ENCODE assay signal across 2 cellular contexts in the genomic region with DNA sequence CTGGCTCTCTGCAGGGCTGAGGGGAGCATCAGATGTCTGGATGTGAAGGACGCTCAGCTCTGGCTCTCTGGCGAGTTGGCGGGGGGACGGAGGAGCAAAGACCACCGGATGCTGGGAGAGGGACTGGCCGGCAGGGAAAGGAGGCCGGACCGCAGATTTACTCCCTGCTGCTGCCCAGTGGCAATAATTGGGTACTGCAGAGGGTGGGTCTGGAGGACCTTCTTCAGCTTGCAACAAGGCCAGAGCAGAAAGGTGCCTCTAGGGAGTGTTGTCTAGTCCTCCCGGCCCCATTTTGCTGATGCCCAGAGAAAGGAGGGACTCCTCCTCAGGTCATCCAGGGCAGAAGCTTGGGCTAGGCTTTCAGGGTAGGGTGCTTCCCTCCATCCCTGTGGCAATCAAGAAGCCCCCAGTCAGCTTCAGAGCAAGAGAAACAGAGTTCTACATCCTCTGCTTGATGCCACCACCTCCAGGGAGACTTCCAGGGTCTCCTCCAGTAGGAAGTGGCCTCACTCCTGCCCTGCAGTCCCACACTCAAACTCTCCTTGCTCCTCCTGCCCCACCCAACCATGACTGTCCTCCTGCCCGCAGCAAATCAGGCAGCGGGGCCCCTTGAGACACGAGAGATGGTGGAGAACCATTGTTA.
TF ChIP-seq lines count a peak whose summit lies in the region.

No MANE protein-coding gene starts in this region.

TF ChIP-seq in IMR-90, 13 proteins besides CTCF, POLR2A, EP300 and RAD21:
- no peak for TF ChIP-seq NFE2L2 (IDR thresholded peaks at IDR 0.05; ENCODE audit: low read depth, low read length)
- TF ChIP-seq, protein P1, sequence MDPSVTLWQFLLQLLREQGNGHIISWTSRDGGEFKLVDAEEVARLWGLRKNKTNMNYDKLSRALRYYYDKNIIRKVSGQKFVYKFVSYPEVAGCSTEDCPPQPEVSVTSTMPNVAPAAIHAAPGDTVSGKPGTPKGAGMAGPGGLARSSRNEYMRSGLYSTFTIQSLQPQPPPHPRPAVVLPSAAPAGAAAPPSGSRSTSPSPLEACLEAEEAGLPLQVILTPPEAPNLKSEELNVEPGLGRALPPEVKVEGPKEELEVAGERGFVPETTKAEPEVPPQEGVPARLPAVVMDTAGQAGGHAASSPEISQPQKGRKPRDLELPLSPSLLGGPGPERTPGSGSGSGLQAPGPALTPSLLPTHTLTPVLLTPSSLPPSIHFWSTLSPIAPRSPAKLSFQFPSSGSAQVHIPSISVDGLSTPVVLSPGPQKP (IDR thresholded peaks at IDR 0.05; ENCODE audit: borderline replicate concordance, low read depth, low read length) = no peak
- TF ChIP-seq RCOR1 (IDR thresholded peaks at IDR 0.05; ENCODE audit: insufficient replicate concordance, low read length) = no peak
- TF ChIP-seq FOS (IDR thresholded peaks at IDR 0.05; ENCODE audit: low read depth, low read length) = no peak
- no peak for TF ChIP-seq CHD1 (IDR thresholded peaks at IDR 0.05; ENCODE audit: low read depth, low read length)
- no peak for TF ChIP-seq CEBPB (IDR thresholded peaks at IDR 0.05; ENCODE audit: low read depth, low read length)
- TF ChIP-seq MAFK (IDR thresholded peaks at IDR 0.05; ENCODE audit: low read depth, low read length) = no peak
- TF ChIP-seq BHLHE40 (IDR thresholded peaks at IDR 0.05; ENCODE audit: low read depth, low read length) = no peak
- TF ChIP-seq MAZ (IDR thresholded peaks at IDR 0.05; ENCODE audit: borderline replicate concordance, low read depth, low read length) = peak; percentile 46; the same call in 1 of the 2 replicates
- peak; percentile 87 for TF ChIP-seq SMC3 (IDR thresholded peaks at IDR 0.05; ENCODE audit: low read depth, low read length)

TF ChIP-seq in K562, 482 proteins besides CTCF, POLR2A, EP300 and RAD21 (continues in another document):
- TF ChIP-seq PHB (CRISPR knock-in tag; IDR thresholded peaks at IDR 0.05) (no peak), STAT5B (CRISPR knock-in tag; IDR thresholded peaks at IDR 0.05) (no peak), JUND (IDR thresholded peaks at IDR 0.05; ENCODE audit: borderline replicate concordance, low read depth, low read length) (peak; percentile 18; the same call in 1 of the 2 replicates), JUND (tag; IDR thresholded peaks at IDR 0.05; ENCODE audit: borderline replicate concordance, low read depth, low read length) (no peak), TEAD1 (CRISPR knock-in tag; IDR thresholded peaks at IDR 0.05) (peak in 1 of 2 experiments; percentile 25; a peak in 1 of 4 replicates), ZNF197 (CRISPR knock-in tag; IDR thresholded peaks at IDR 0.05; ENCODE audit: low read depth) (no peak), CBFB (CRISPR knock-in tag; IDR thresholded peaks at IDR 0.05) (no peak), ARNT (IDR thresholded peaks at IDR 0.05) (no peak), RFX1 (IDR thresholded peaks at IDR 0.05) (no peak), FOXK2 (conservative IDR thresholded peaks at IDR 0.05 in 1 of 2, IDR thresholded peaks at IDR 0.05 in 1 of 2; ENCODE audit: low read depth in 2 of 2) (no peak), SOX6 (IDR thresholded peaks at IDR 0.05) (no peak), HMG20B (CRISPR knock-in tag; IDR thresholded peaks at IDR 0.05) (no peak), SNRNP70 (optimal IDR thresholded peaks at IDR 0.05; ENCODE audit: low read depth, low read length) (no peak), NFRKB (IDR thresholded peaks at IDR 0.05; ENCODE audit: low read depth) (no peak), HEY1 (CRISPR knock-in tag; IDR thresholded peaks at IDR 0.05; ENCODE audit: borderline replicate concordance) (no peak), NRF1 (conservative IDR thresholded peaks at IDR 0.05 in 1 of 2, IDR thresholded peaks at IDR 0.05 in 1 of 2) (0 out of 4 replicates have a peak, but pooled peaks of 1 of the 2 experiments have one; percentile 18), MAZ (CRISPR knock-in tag; conservative IDR thresholded peaks at IDR 0.05 in 1 of 2, IDR thresholded peaks at IDR 0.05 in 1 of 2) (no peak), ZNF12 (CRISPR knock-in tag; IDR thresholded peaks at IDR 0.05) (no peak), TAF15 (IDR thresholded peaks at IDR 0.05; ENCODE audit: low read depth, low read length) (no peak), YBX1 (IDR thresholded peaks at IDR 0.05) (no peak), ZNF124 (CRISPR knock-in tag; IDR thresholded peaks at IDR 0.05) (no peak), SRSF7 (optimal IDR thresholded peaks at IDR 0.05; ENCODE audit: low read depth, low read length) (no peak), ZNF778 (CRISPR knock-in tag; IDR thresholded peaks at IDR 0.05) (no peak), RBM25 (IDR thresholded peaks at IDR 0.05; ENCODE audit: low read depth, low read length, severe bottlenecking) (peak; percentile 48), XRCC5 (IDR thresholded peaks at IDR 0.05; ENCODE audit: low read depth, low read length) (no peak), SIRT6 (IDR thresholded peaks at IDR 0.05; ENCODE audit: low read depth, low read length) (no peak), KAT8 (IDR thresholded peaks at IDR 0.05; ENCODE audit: low read depth) (no peak), ELF2 (CRISPR knock-in tag; IDR thresholded peaks at IDR 0.05) (no peak), ZBTB7A (IDR thresholded peaks at IDR 0.05; ENCODE audit: borderline replicate concordance, control insufficient read depth, low read depth, low read length) (peak; percentile 88), RBM14 (IDR thresholded peaks at IDR 0.05; ENCODE audit: borderline replicate concordance, insufficient read depth, low read depth, low read length) (no peak), TAF9B (IDR thresholded peaks at IDR 0.05; ENCODE audit: partially characterized antibody) (no peak), ZNF282 (CRISPR knock-in tag; IDR thresholded peaks at IDR 0.05) (no peak), ZFP36 (IDR thresholded peaks at IDR 0.05; ENCODE audit: low read depth, low read length, partially characterized antibody) (peak; percentile 93), JUNB (CRISPR knock-in tag; conservative IDR thresholded peaks at IDR 0.05) (no peak), RFX7 (CRISPR knock-in tag; IDR thresholded peaks at IDR 0.05) (no peak), BCOR (IDR thresholded peaks at IDR 0.05) (peak; percentile 4; the same call in 1 of the 2 replicates), NCOR1 (IDR thresholded peaks at IDR 0.05) (no peak), DMBX1 (CRISPR knock-in tag; IDR thresholded peaks at IDR 0.05; ENCODE audit: borderline replicate concordance) (no peak), ERF (CRISPR knock-in tag; IDR thresholded peaks at IDR 0.05) (no peak), SIN3A (IDR thresholded peaks at IDR 0.05; ENCODE audit: borderline replicate concordance in 2 of 2, control insufficient read depth in 1 of 2, low read depth in 2 of 2, low read length in 2 of 2) (no peak), HDAC6 (IDR thresholded peaks at IDR 0.05; ENCODE audit: low read depth, low read length) (no peak)
- TF ChIP-seq, protein P2, sequence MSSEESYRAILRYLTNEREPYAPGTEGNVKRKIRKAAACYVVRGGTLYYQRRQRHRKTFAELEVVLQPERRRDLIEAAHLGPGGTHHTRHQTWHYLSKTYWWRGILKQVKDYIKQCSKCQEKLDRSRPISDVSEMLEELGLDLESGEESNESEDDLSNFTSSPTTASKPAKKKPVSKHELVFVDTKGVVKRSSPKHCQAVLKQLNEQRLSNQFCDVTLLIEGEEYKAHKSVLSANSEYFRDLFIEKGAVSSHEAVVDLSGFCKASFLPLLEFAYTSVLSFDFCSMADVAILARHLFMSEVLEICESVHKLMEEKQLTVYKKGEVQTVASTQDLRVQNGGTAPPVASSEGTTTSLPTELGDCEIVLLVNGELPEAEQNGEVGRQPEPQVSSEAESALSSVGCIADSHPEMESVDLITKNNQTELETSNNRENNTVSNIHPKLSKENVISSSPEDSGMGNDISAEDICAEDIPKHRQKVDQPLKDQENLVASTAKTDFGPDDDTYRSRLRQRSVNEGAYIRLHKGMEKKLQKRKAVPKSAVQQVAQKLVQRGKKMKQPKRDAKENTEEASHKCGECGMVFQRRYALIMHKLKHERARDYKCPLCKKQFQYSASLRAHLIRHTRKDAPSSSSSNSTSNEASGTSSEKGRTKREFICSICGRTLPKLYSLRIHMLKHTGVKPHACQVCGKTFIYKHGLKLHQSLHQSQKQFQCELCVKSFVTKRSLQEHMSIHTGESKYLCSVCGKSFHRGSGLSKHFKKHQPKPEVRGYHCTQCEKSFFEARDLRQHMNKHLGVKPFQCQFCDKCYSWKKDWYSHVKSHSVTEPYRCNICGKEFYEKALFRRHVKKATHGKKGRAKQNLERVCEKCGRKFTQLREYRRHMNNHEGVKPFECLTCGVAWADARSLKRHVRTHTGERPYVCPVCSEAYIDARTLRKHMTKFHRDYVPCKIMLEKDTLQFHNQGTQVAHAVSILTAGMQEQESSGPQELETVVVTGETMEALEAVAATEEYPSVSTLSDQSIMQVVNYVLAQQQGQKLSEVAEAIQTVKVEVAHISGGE (CRISPR knock-in tag; IDR thresholded peaks at IDR 0.05) = peak in 2 of 3 experiments; percentile 31 to 32; a peak in 2 of 6 replicates
- TF ChIP-seq, protein P3, sequence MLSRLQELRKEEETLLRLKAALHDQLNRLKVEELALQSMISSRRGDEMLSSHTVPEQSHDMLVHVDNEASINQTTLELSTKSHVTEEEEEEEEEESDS (CRISPR knock-in tag; IDR thresholded peaks at IDR 0.05) = no peak
- TF ChIP-seq, protein P4, sequence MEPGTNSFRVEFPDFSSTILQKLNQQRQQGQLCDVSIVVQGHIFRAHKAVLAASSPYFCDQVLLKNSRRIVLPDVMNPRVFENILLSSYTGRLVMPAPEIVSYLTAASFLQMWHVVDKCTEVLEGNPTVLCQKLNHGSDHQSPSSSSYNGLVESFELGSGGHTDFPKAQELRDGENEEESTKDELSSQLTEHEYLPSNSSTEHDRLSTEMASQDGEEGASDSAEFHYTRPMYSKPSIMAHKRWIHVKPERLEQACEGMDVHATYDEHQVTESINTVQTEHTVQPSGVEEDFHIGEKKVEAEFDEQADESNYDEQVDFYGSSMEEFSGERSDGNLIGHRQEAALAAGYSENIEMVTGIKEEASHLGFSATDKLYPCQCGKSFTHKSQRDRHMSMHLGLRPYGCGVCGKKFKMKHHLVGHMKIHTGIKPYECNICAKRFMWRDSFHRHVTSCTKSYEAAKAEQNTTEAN (CRISPR knock-in tag; IDR thresholded peaks at IDR 0.05) = no peak
- TF ChIP-seq, protein P5, sequence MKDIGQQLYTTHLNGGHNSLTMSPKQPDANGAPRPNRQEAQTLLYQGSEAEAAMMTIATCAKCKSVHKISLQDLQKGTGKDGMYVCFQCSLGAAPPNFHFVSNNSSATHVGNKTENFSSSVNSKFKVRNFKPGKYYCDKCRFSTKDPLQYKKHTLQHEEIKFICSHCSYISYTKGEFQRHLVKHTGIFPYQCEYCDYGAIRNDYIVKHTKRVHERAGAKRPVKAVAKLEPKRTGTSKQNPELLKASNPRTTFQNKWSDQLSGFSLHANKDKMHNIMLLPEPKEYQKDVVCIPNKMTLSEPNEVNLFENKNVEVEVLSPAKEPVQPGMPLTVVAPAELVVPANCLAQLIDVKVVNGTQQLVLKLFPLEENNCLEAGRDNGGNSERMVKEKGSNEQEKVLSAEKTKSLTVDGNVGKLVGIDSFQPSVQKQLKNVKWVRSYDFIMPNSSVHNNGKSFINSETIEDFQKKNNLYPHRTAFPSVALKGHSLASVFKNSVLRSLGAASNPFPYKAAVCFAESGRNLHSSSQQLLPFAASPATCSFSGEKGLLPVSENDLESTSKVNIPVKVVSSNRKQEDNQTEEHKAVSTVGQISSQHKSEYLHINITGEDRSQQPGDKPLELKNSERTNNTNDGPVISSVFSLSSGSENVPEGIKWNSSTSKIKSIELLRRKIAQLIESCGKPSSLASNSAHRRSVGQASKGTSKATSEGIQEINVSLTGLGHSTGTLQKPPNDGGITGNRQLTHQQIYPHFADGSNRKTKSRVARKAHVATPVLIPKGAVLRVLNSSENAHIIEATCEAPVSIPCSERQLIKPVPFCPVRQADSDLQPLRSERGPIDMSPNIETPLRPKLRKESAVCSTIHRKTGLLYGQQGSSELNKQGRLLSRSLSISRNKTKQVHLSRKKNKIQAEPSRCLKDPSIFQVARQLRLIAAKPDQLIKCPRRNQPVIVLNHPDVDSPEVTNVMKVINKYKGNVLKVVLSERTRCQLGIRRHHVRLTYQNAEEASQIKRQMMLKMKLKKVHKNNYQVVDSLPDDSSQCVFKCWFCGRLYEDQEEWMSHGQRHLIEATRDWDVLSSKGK (CRISPR knock-in tag; IDR thresholded peaks at IDR 0.05) = no peak
- TF ChIP-seq, protein P6, sequence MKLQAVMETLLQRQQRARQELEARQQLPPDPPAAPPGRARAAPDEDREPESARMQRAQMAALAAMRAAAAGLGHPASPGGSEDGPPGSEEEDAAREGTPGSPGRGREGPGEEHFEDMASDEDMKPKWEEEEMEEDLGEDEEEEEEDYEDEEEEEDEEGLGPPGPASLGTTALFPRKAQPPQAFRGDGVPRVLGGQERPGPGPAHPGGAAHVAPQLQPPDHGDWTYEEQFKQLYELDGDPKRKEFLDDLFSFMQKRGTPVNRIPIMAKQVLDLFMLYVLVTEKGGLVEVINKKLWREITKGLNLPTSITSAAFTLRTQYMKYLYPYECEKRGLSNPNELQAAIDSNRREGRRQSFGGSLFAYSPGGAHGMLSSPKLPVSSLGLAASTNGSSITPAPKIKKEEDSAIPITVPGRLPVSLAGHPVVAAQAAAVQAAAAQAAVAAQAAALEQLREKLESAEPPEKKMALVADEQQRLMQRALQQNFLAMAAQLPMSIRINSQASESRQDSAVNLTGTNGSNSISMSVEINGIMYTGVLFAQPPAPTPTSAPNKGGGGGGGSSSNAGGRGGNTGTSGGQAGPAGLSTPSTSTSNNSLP (IDR thresholded peaks at IDR 0.05; ENCODE audit: borderline replicate concordance, low read depth, low read length) = no peak
- TF ChIP-seq, protein P7, sequence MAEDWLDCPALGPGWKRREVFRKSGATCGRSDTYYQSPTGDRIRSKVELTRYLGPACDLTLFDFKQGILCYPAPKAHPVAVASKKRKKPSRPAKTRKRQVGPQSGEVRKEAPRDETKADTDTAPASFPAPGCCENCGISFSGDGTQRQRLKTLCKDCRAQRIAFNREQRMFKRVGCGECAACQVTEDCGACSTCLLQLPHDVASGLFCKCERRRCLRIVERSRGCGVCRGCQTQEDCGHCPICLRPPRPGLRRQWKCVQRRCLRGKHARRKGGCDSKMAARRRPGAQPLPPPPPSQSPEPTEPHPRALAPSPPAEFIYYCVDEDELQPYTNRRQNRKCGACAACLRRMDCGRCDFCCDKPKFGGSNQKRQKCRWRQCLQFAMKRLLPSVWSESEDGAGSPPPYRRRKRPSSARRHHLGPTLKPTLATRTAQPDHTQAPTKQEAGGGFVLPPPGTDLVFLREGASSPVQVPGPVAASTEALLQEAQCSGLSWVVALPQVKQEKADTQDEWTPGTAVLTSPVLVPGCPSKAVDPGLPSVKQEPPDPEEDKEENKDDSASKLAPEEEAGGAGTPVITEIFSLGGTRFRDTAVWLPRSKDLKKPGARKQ (CRISPR knock-in tag; IDR thresholded peaks at IDR 0.05) = no peak
- TF ChIP-seq, protein P8, sequence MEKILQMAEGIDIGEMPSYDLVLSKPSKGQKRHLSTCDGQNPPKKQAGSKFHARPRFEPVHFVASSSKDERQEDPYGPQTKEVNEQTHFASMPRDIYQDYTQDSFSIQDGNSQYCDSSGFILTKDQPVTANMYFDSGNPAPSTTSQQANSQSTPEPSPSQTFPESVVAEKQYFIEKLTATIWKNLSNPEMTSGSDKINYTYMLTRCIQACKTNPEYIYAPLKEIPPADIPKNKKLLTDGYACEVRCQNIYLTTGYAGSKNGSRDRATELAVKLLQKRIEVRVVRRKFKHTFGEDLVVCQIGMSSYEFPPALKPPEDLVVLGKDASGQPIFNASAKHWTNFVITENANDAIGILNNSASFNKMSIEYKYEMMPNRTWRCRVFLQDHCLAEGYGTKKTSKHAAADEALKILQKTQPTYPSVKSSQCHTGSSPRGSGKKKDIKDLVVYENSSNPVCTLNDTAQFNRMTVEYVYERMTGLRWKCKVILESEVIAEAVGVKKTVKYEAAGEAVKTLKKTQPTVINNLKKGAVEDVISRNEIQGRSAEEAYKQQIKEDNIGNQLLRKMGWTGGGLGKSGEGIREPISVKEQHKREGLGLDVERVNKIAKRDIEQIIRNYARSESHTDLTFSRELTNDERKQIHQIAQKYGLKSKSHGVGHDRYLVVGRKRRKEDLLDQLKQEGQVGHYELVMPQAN (IDR thresholded peaks at IDR 0.05; ENCODE audit: borderline replicate concordance) = no peak
